ENCODE assay signal across 19 cellular contexts in the genomic region with DNA sequence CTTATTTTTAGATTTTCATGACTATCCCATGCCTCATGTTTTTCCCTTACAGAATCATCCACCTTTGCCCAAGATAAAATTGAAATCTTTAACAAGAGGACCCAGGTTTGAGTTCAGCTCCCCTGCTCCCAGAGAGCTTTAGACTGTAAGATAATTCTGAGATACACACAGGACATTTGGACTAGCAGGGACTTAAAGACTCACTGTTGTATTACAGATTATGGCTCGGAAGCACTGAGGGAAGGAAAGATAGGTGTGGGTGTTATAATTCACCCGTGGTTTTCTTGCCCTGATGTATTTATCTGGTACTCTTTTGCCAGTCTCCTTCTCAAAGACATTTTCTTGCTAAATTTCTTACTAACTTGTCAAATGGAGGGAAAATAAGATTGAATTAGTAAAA.
DNase-seq lines count a peak whose midpoint lies in the region; ATAC-seq and TF ChIP-seq lines count a peak whose summit lies in the region.
"Had no signal": no experiment of that assay in that cellular context is flagged by ENCODE, and none has a peak within 500 bp of the region (broad histone marks: within the 10 kb centered on the region; RNA-seq: fewer than 3 reads in every experiment).

No MANE protein-coding gene starts in this region.

- intact Hi-C loops in activated CD4-positive, alpha-beta T cell treated with anti-CD3 and anti-CD28 coated beads, Interleukin-2, amount 10 ng/mL, durations not matched to agents 24 days and 14 days (cut with micrococcal nuclease) = no loop called here
- intact Hi-C loops in CD4-positive, alpha-beta T cell (cut with DNase I, micrococcal nuclease) = no loop called here
- intact Hi-C loops in activated T-helper 2 cell treated with anti-CD3 and anti-CD28 coated beads, Interferon-gamma antibody, Interleukin-2, Interleukin-4, amounts not matched to agents 10 μg/mL and 5 μg/mL and 100 μg/mL, durations not matched to agents 14 hours and 24 hours and 36 hours (cut with micrococcal nuclease) = no loop called here
- intact Hi-C loops in natural killer cell (cut with micrococcal nuclease) = no loop called here
- intact Hi-C loops in stomach (cut with DNase I; ENCODE audit: low total_unique reads) = no loop called here

- peaks cover 40% of the 10 kb centered on the region for H3K4me1 Mint-ChIP-seq in activated CD4-positive, alpha-beta T cell treated with anti-CD3 and anti-CD28 coated beads, Interleukin-2, amount 10 ng/mL, durations not matched to agents 24 days and 14 days
- H3K4me1 Mint-ChIP-seq in CD4-positive, alpha-beta T cell (ENCODE audit: low read depth) = peaks cover 50% of the 10 kb centered on the region
- H3K4me1 Mint-ChIP-seq in activated T-helper 2 cell treated with anti-CD3 and anti-CD28 coated beads, Interferon-gamma antibody, Interleukin-2, Interleukin-4, amounts not matched to agents 10 μg/mL and 5 μg/mL and 100 μg/mL, durations not matched to agents 14 hours and 24 hours and 36 hours (ENCODE audit: low read depth) = peaks cover 38% of the 10 kb centered on the region
- H3K4me1 Mint-ChIP-seq in natural killer cell = peaks cover 50 to 54% of the 10 kb centered on the region in 2 donors

- H3K9me3 ChIP-seq in CD4-positive, alpha-beta T cell (ENCODE audit: control insufficient read depth, low read length) = no peaks in the 10 kb centered on the region
- no peaks in the 10 kb centered on the region for H3K9me3 ChIP-seq in stomach
- H3K9me3 ChIP-seq: BE2C had no signal

- H3K27me3 ChIP-seq in CD4-positive, alpha-beta T cell (ENCODE audit: control insufficient read depth, insufficient read depth, low read length) = no peaks in the 10 kb centered on the region
- H3K27me3 ChIP-seq in stomach (no peaks in the 10 kb centered on the region), H7 (ENCODE audit: control insufficient read depth, insufficient read depth, low read length) (no peaks in the 10 kb centered on the region)
- H3K27me3 ChIP-seq: BE2C had no signal

- H3K4me3 Mint-ChIP-seq in activated CD4-positive, alpha-beta T cell treated with anti-CD3 and anti-CD28 coated beads, Interleukin-2, amount 10 ng/mL, durations not matched to agents 24 days and 14 days = no peak overlapping the region
- no peak overlapping the region for H3K4me3 Mint-ChIP-seq in CD4-positive, alpha-beta T cell
- no peak overlapping the region for H3K4me3 Mint-ChIP-seq in activated T-helper 2 cell treated with anti-CD3 and anti-CD28 coated beads, Interferon-gamma antibody, Interleukin-2, Interleukin-4, amounts not matched to agents 10 μg/mL and 5 μg/mL and 100 μg/mL, durations not matched to agents 14 hours and 24 hours and 36 hours (ENCODE audit: low read depth)
- H3K4me3 Mint-ChIP-seq in natural killer cell = peak overlapping the region; percentile 77
- H3K4me3 Mint-ChIP-seq: CD4-positive, alpha-beta memory T cell had no signal

- H3K36me3 Mint-ChIP-seq in activated CD4-positive, alpha-beta T cell treated with anti-CD3 and anti-CD28 coated beads, Interleukin-2, amount 10 ng/mL, durations not matched to agents 24 days and 14 days (ENCODE audit: low read depth) = peaks cover 33% of the 10 kb centered on the region
- peaks cover 38% of the 10 kb centered on the region for H3K36me3 Mint-ChIP-seq in CD4-positive, alpha-beta T cell (ENCODE audit: low read depth)
- peaks cover 37% of the 10 kb centered on the region for H3K36me3 Mint-ChIP-seq in activated T-helper 2 cell treated with anti-CD3 and anti-CD28 coated beads, Interferon-gamma antibody, Interleukin-2, Interleukin-4, amounts not matched to agents 10 μg/mL and 5 μg/mL and 100 μg/mL, durations not matched to agents 14 hours and 24 hours and 36 hours (ENCODE audit: low read depth)
- H3K36me3 Mint-ChIP-seq in natural killer cell = peaks cover 7% of the 10 kb centered on the region

- CTCF ChIA-PET in CD4-positive, alpha-beta T cell (lab: Charles Lee) = interaction anchor here (0.6 kb wide), 1 partner anchor 46 kb away, joined by 4 read pairs; no protein-coding TSS in a partner anchor

- H3K27ac ChIP-seq in CD4-positive, alpha-beta T cell (ENCODE audit: low read depth, low read length) = no peak overlapping the region
- no peak overlapping the region for H3K27ac ChIP-seq in stomach
- H3K27ac ChIP-seq: KMS-11 had no signal

- no peak for TF ChIP-seq CTCF in CD4-positive, alpha-beta T cell (IDR thresholded peaks at IDR 0.05)
- TF ChIP-seq CTCF in natural killer cell (IDR thresholded peaks at IDR 0.05) = no peak
- TF ChIP-seq CTCF in stomach (IDR thresholded peaks at IDR 0.05) = no peak

- peaks cover 12 to 58% (median 38%) of the 10 kb centered on the region in 4 donors for H3K4me1 ChIP-seq in stomach
- H3K4me1 ChIP-seq: BE2C had no signal

- WGBS in stomach, 5 donors = 85 to 94% (median 90%) methylated on average over 2 of the region's 2 CpGs

- no peak for ATAC-seq in CD4-positive, alpha-beta T cell (ENCODE audit: poor library complexity)
- ATAC-seq in natural killer cell = peak in 1 of 3 donors; percentile 33

- DNase-seq in activated CD4-positive, alpha-beta T cell treated with anti-CD3 and anti-CD28 coated beads, Interleukin-2, amount 10 ng/mL, durations not matched to agents 24 days and 14 days = no peak
- DNase-seq in activated CD4-positive, alpha-beta T cell treated with anti-CD3 and anti-CD28 coated beads for 1 hour = no peak
- DNase-seq in CD4-positive, alpha-beta T cell = no peak
- DNase-seq in activated T-helper 2 cell treated with anti-CD3 and anti-CD28 coated beads, Interferon-gamma antibody, Interleukin-2, Interleukin-4, amounts not matched to agents 10 μg/mL and 5 μg/mL and 100 μg/mL, durations not matched to agents 14 hours and 24 hours and 36 hours (ENCODE audit: low spot score) = no peak
- DNase-seq in natural killer cell (no peak), stomach (no peak), H7 (no peak), NCI-H345 treated with DMSO at 0.1 percent for 48 hours (lab: John Stamatoyannopoulos, UW; ENCODE audit: unreplicated experiment) (no peak)
- DNase-seq: 8988T; BE2C; Calu3; CD4-positive, alpha-beta memory T cell; DMS53; GOT3; NCI-H1048; NCI-H1436 treated with DMSO at 0.1 percent for 48 hours; NCI-H2029 treated with DMSO at 0.1 percent for 48 hours; NCI-H510A treated with DMSO at 0.1 percent for 48 hours had no signal

- H3K27me3 Mint-ChIP-seq in activated CD4-positive, alpha-beta T cell treated with anti-CD3 and anti-CD28 coated beads, Interleukin-2, amount 10 ng/mL, durations not matched to agents 24 days and 14 days = no peaks in the 10 kb centered on the region
- no peaks in the 10 kb centered on the region for H3K27me3 Mint-ChIP-seq in CD4-positive, alpha-beta T cell
- H3K27me3 Mint-ChIP-seq in activated T-helper 2 cell treated with anti-CD3 and anti-CD28 coated beads, Interferon-gamma antibody, Interleukin-2, Interleukin-4, amounts not matched to agents 10 μg/mL and 5 μg/mL and 100 μg/mL, durations not matched to agents 14 hours and 24 hours and 36 hours (ENCODE audit: low read depth) = no peaks in the 10 kb centered on the region
- H3K27me3 Mint-ChIP-seq in natural killer cell (ENCODE audit: low read depth in 2 of 2) = no peaks in the 10 kb centered on the region
- H3K27me3 Mint-ChIP-seq: CD4-positive, alpha-beta memory T cell had no signal

- no peaks in the 10 kb centered on the region for H3K9me3 Mint-ChIP-seq in activated CD4-positive, alpha-beta T cell treated with anti-CD3 and anti-CD28 coated beads, Interleukin-2, amount 10 ng/mL, durations not matched to agents 24 days and 14 days
- no peaks in the 10 kb centered on the region for H3K9me3 Mint-ChIP-seq in CD4-positive, alpha-beta T cell
- H3K9me3 Mint-ChIP-seq in activated T-helper 2 cell treated with anti-CD3 and anti-CD28 coated beads, Interferon-gamma antibody, Interleukin-2, Interleukin-4, amounts not matched to agents 10 μg/mL and 5 μg/mL and 100 μg/mL, durations not matched to agents 14 hours and 24 hours and 36 hours = no peaks in the 10 kb centered on the region
- no peaks in the 10 kb centered on the region for H3K9me3 Mint-ChIP-seq in natural killer cell
- H3K9me3 Mint-ChIP-seq: CD4-positive, alpha-beta memory T cell had no signal

- peak overlapping the region; percentile 82 for H3K27ac Mint-ChIP-seq in activated CD4-positive, alpha-beta T cell treated with anti-CD3 and anti-CD28 coated beads, Interleukin-2, amount 10 ng/mL, durations not matched to agents 24 days and 14 days
- H3K27ac Mint-ChIP-seq in CD4-positive, alpha-beta T cell = peak overlapping the region; percentile 48
- peak overlapping the region; percentile 93 for H3K27ac Mint-ChIP-seq in activated T-helper 2 cell treated with anti-CD3 and anti-CD28 coated beads, Interferon-gamma antibody, Interleukin-2, Interleukin-4, amounts not matched to agents 10 μg/mL and 5 μg/mL and 100 μg/mL, durations not matched to agents 14 hours and 24 hours and 36 hours
- H3K27ac Mint-ChIP-seq in natural killer cell = peak overlapping the region; percentile 75 to 78

- TF ChIP-seq POLR2A in stomach (IDR thresholded peaks at IDR 0.05) = no peak

- H3K4me3 ChIP-seq in stomach (no peak overlapping the region), H7 (ENCODE audit: insufficient read depth, low read depth, low read length) (no peak overlapping the region)

- peaks cover 0 to 4% (median 0%) of the 10 kb centered on the region in 4 donors for H3K36me3 ChIP-seq in stomach
- no peaks in the 10 kb centered on the region for H3K36me3 ChIP-seq in H7 (replicated peaks; ENCODE audit: control insufficient read depth, insufficient read depth, low read length)
- H3K36me3 ChIP-seq: BE2C had no signal

- no peak for TF ChIP-seq EP300 in stomach (IDR thresholded peaks at IDR 0.05)

- POLR2A ChIA-PET in CD4-positive, alpha-beta T cell (lab: Charles Lee) = interaction anchor here (1.0 kb wide), 1 partner anchor 10 kb away, joined by 4 read pairs; no protein-coding TSS in a partner anchor
